1 cellular context compared by ENCODE assay signal in genomic region chr13:20546559-20546958, GRCh38.
TF ChIP-seq lines count a peak whose summit lies in the region.

No MANE protein-coding gene starts in this region.

TF ChIP-seq in GM12878, 131 proteins besides CTCF, POLR2A, EP300 and RAD21:
- TF ChIP-seq SPI1 (IDR thresholded peaks at IDR 0.05; ENCODE audit: borderline replicate concordance, insufficient read depth, low read depth, low read length): 0 out of 2 replicates have a peak, but pooled peaks have one; percentile 3
- TF ChIP-seq GABPA (IDR thresholded peaks at IDR 0.05; ENCODE audit: low read depth): no peak
